Comparison of ENCODE assay signal across 8 cellular contexts in the genomic region with DNA sequence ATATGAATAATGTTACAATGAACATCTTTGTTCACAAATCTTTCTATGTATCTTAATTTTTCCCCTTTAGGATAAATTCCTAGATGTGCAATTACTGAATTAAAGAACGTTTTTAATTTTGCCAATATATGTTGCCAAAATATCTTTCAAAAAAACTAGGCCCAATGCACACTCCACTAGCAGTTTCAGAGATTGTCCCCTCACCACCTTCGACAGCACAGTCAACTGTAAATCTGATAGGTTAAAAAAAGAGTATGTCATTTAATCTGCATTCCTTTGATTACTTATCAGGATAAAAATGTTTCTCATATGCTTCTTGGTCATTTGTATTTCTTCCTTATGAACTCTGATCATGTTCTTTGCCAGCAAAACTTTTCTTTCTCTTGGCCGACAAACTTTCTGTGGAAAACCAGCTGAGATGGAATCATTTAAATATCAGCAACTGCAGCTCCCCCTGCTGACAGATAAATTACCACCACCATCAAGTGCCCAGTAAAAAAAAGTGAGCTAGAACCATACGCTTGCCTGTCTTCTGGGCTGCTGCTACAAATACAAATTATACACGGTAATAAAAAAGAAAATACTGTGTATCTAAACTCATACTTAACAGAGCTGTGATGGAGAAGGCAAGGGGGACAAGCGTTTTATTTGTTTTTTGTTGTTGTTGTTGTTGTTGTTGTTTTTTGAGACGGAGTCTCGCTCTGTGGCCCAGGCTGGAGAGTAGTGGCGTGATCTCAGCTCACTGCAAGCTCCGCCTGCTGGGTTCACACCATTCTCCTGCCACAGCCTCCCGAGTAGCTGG. TPM values are rescaled to one million over a fixed set of nuclear protein-coding genes. Genes with fewer than 3 reads are reported as not detected.
DNase-seq lines count a peak whose midpoint lies in the region; ATAC-seq and TF ChIP-seq lines count a peak whose summit lies in the region.

No MANE protein-coding gene starts in this region.

- H2BK20ac ChIP-seq in IMR-90 (ENCODE audit: low read depth, low read length): no peak overlapping the region

- H3K4me1 ChIP-seq in IMR-90 (ENCODE audit: control insufficient read depth, insufficient read depth, low read length): no peaks in the 10 kb centered on the region
- no peaks in the 10 kb centered on the region for H3K4me1 ChIP-seq in ovary (ENCODE audit: insufficient read depth)

- no peaks in the 10 kb centered on the region for H3K27me3 ChIP-seq in IMR-90 (ENCODE audit: control insufficient read depth, insufficient read depth, low read length)
- H3K27me3 ChIP-seq in ovary: no peaks in the 10 kb centered on the region

- H3K4me2 ChIP-seq in IMR-90 (ENCODE audit: low read depth, low read length): no peak overlapping the region

- H2BK15ac ChIP-seq in IMR-90 (ENCODE audit: low read depth, low read length): no peak overlapping the region

- H4K91ac ChIP-seq in IMR-90 (ENCODE audit: insufficient read depth, low read depth, low read length): no peak overlapping the region

- TF ChIP-seq POLR2A in IMR-90 (IDR thresholded peaks at IDR 0.05; ENCODE audit: low read depth, low read length): no peak
- no peak for TF ChIP-seq POLR2A in ovary (IDR thresholded peaks at IDR 0.05)

- H3K27ac Mint-ChIP-seq in Calu3 (ENCODE audit: unreplicated experiment): peak overlapping the region; percentile 19

- CTCF ChIA-PET in Calu3 (lab: Charles Lee) (interaction anchor here (0.5 to 3.8 kb wide), 24 partner anchors 11 to 634 kb away, joined by 3 to 105 read pairs (median 4); a partner anchor contains a TSS), IMR-90 (lab: Yijun Ruan, JAX) (interaction anchor here (1.0 to 1.3 kb wide), 10 partner anchors 8 to 211 kb away, joined by 3 to 8 read pairs (median 3); no protein-coding TSS in a partner anchor)

- no peak overlapping the region for H3K23ac ChIP-seq in IMR-90 (ENCODE audit: low read depth, low read length)

- H3K79me1 ChIP-seq in IMR-90 (ENCODE audit: low read depth in 1 of 2, low read length in 2 of 2): peaks cover 18 to 37% of the 10 kb centered on the region in 2 experiments

- dilution Hi-C loops in IMR-90 (cut with HindIII; ENCODE audit: low sequenced_read_pairs, unreplicated experiment): no loop called here

- TF ChIP-seq EP300 in ovary (IDR thresholded peaks at IDR 0.05): no peak

- no TSS peak for BruUV-seq in Calu3 (replicated peaks; lab: Mats Ljungman, UMichigan)
- BruUV-seq in IMR-90 (replicated peaks; lab: Mats Ljungman, UMichigan): no TSS peak

- in situ Hi-C loops in IMR-90 (cut with MboI; ENCODE audit: low sequenced_read_pairs): no loop called here

- H3K56ac ChIP-seq in IMR-90 (ENCODE audit: extremely low read depth, insufficient read depth, low read length): no peak overlapping the region

- no peak overlapping the region for H2AK5ac ChIP-seq in IMR-90 (ENCODE audit: low read depth, low read length)

- TF ChIP-seq CTCF in Calu3 (IDR thresholded peaks at IDR 0.05; ENCODE audit: unreplicated experiment): peak; percentile 96
- TF ChIP-seq CTCF in IMR-90 (conservative IDR thresholded peaks at IDR 0.05; ENCODE audit: low read depth, low read length): peak; percentile 87
- TF ChIP-seq CTCF in ovary (IDR thresholded peaks at IDR 0.05): peak; percentile 45 to 89 (median 81)

- H3K27ac ChIP-seq in IMR-90 (ENCODE audit: insufficient read depth, low read length) (no peak overlapping the region), ovary (no peak overlapping the region)

- H4K5ac ChIP-seq in IMR-90 (ENCODE audit: low read depth, low read length): no peak overlapping the region

- ATAC-seq in IMR-90 (ENCODE audit: low read depth): peak; percentile 91
- ATAC-seq in GM19452 (IDR thresholded peaks at IDR 0.05; ENCODE audit: unreplicated experiment): no peak
- no peak for ATAC-seq in GM18498 (IDR thresholded peaks at IDR 0.05; ENCODE audit: unreplicated experiment)

- H3K9me3 Mint-ChIP-seq in Calu3 (ENCODE audit: low read depth, unreplicated experiment): no peaks in the 10 kb centered on the region

- H3K9me1 ChIP-seq in IMR-90 (ENCODE audit: insufficient read depth, low read length): no peaks in the 10 kb centered on the region

- H4K20me1 ChIP-seq in IMR-90 (ENCODE audit: insufficient read depth, low read length): peaks cover 5% of the 10 kb centered on the region

- H3K9ac ChIP-seq in IMR-90 (ENCODE audit: low read depth, low read length): no peak overlapping the region

- no peak overlapping the region for H2AK9ac ChIP-seq in IMR-90 (replicated peaks; ENCODE audit: low read depth, low read length, poor library complexity)

- no peak overlapping the region for H3K4me3 ChIP-seq in IMR-90 (ENCODE audit: insufficient read depth, low read depth, low read length)
- no peak overlapping the region for H3K4me3 ChIP-seq in ovary

- no peak overlapping the region for H4K8ac ChIP-seq in IMR-90 (ENCODE audit: low read depth in 2 of 2, low read length in 2 of 2)

- DNase-seq in Calu3 (peak; percentile 83), IMR-90 (peak; percentile 79), OCI-M2 (lab: John Stamatoyannopoulos, UW; ENCODE audit: unreplicated experiment) (peak; percentile 43), foreskin melanocyte (peak; percentile 57), ovary (peak; percentile 50 to 77 (median 57))
- peak; percentile 63 for DNase-seq in activated naive CD4-positive, alpha-beta T cell treated with Interleukin-2 at 50 U/mL for 16 hours

- no peak overlapping the region for H3K4ac ChIP-seq in IMR-90 (ENCODE audit: low read depth, low read length)

- no peak overlapping the region for H3K18ac ChIP-seq in IMR-90 (ENCODE audit: low read depth, low read length)

- intact Hi-C loops in Calu3 (cut with micrococcal nuclease; ENCODE audit: unreplicated experiment): loop anchor here (1.0 kb wide), 3 partner anchors 19 to 211 kb away; no protein-coding TSS in a partner anchor
- intact Hi-C loops in IMR-90 (cut with micrococcal nuclease): loop anchor here (1.0 to 10.0 kb wide), 4 partner anchors 18 to 211 kb away; no protein-coding TSS in a partner anchor
- intact Hi-C loops in ovary (cut with DNase I): loop anchor here in 3 of 4 donors (1.0 to 10.0 kb wide), 3 partner anchors 170 to 211 kb away; no protein-coding TSS in a partner anchor

- H2AFZ ChIP-seq in IMR-90 (replicated peaks; ENCODE audit: low read length, poor library complexity): no peak overlapping the region

- WGBS in IMR-90 (ENCODE audit: extremely low coverage in 2 of 2, insufficient read length in 1 of 2), 2 experiments: 17% methylated on average over 1 of the region's 11 CpGs; no CpG with 5 or more reads in 1 of the 2 experiments
- WGBS in ovary, 3 donors: 47 to 50% (median 48%) methylated on average over 11 of the region's 11 CpGs

- H3K36me3 ChIP-seq in IMR-90 (ENCODE audit: control insufficient read depth, insufficient read depth, low read length) (peaks cover 12% of the 10 kb centered on the region), ovary (no peaks in the 10 kb centered on the region)

- H3K4me1 Mint-ChIP-seq in Calu3 (ENCODE audit: low read depth, unreplicated experiment): peaks cover 22% of the 10 kb centered on the region

- H3K9me3 ChIP-seq in IMR-90 (ENCODE audit: control insufficient read depth, insufficient read depth, low read length) (no peaks in the 10 kb centered on the region), ovary (no peaks in the 10 kb centered on the region)

- peaks cover 29% of the 10 kb centered on the region for H3K36me3 Mint-ChIP-seq in Calu3 (ENCODE audit: insufficient read depth, unreplicated experiment)

- H3K14ac ChIP-seq in IMR-90 (replicated peaks; ENCODE audit: low read depth, low read length): no peak overlapping the region

- H3K4me3 Mint-ChIP-seq in Calu3 (ENCODE audit: low read depth, unreplicated experiment): no peak overlapping the region

- H2BK5ac ChIP-seq in IMR-90 (ENCODE audit: low read depth, low read length, poor library complexity, severe bottlenecking): no peak overlapping the region

- H2BK120ac ChIP-seq in IMR-90 (ENCODE audit: low read depth, low read length): no peak overlapping the region

- TF ChIP-seq RAD21 in IMR-90 (IDR thresholded peaks at IDR 0.05; ENCODE audit: low read length): peak; percentile 76

- H3K27me3 Mint-ChIP-seq in Calu3 (ENCODE audit: unreplicated experiment): no peaks in the 10 kb centered on the region

- POLR2A ChIA-PET in IMR-90 (lab: Charles Lee; ENCODE audit: unreplicated experiment): interaction anchor here (1.0 kb wide), 1 partner anchor 169 kb away, joined by 3 read pairs; no protein-coding TSS in a partner anchor

TF ChIP-seq in IMR-90, 13 proteins besides CTCF, POLR2A, EP300 and RAD21:
- TF ChIP-seq, protein P1, sequence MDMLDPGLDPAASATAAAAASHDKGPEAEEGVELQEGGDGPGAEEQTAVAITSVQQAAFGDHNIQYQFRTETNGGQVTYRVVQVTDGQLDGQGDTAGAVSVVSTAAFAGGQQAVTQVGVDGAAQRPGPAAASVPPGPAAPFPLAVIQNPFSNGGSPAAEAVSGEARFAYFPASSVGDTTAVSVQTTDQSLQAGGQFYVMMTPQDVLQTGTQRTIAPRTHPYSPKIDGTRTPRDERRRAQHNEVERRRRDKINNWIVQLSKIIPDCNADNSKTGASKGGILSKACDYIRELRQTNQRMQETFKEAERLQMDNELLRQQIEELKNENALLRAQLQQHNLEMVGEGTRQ (IDR thresholded peaks at IDR 0.05; ENCODE audit: low read depth, low read length): no peak
- peak; percentile 93 for TF ChIP-seq SMC3 (IDR thresholded peaks at IDR 0.05; ENCODE audit: low read depth, low read length)
- no peak for TF ChIP-seq FOS (IDR thresholded peaks at IDR 0.05; ENCODE audit: low read depth, low read length)
- no peak for TF ChIP-seq MAZ (IDR thresholded peaks at IDR 0.05; ENCODE audit: borderline replicate concordance, low read depth, low read length)
- no peak for TF ChIP-seq NFE2L2 (IDR thresholded peaks at IDR 0.05; ENCODE audit: low read depth, low read length)
- TF ChIP-seq MAFK (IDR thresholded peaks at IDR 0.05; ENCODE audit: low read depth, low read length): no peak

RNA-seq across cellular contexts. Expression of a gene that starts 19.6 kb away (rescaled TPM):
- 187 and 190 TPM in 2 replicates for total RNA-seq in Calu3 (2022)
- total RNA-seq in IMR-90 (2012; rRNA removed): 48.0 and 49.6 TPM in 2 replicates
- polyA plus RNA-seq in IMR-90 (2012; rRNA removed): 15.6 and 19.1 TPM in 2 replicates
- polyA plus RNA-seq in IMR-90 (2012; cell fraction: cytosol; rRNA removed): 9.3 and 9.8 TPM in 2 replicates
- 29.7 and 54.2 TPM in 2 replicates for polyA plus RNA-seq in IMR-90 (2012; cell fraction: nucleus; rRNA removed; ENCODE audit: low replicate concordance)
- 100 to 1,000 TPM in 2 of 7 donors, 10 to 100 TPM in 5; 60.2 to 107 (median 86.9) TPM for total RNA-seq in ovary
- polyA plus RNA-seq in ovary: 10 to 100 TPM; 30.4 to 39.8 TPM
